In genomic region chr17:43517161-43517560, GRCh38 we compare ENCODE assay signal across 14 cellular contexts. TPM values are rescaled to one million over a fixed set of nuclear protein-coding genes. Genes with fewer than 3 reads are reported as not detected.
DNase-seq lines count a peak whose midpoint lies in the region; ATAC-seq and TF ChIP-seq lines count a peak whose summit lies in the region.
"Had no signal": no experiment of that assay in that cellular context is flagged by ENCODE, and none has a peak within 500 bp of the region (broad histone marks: within the 10 kb centered on the region; RNA-seq: fewer than 3 reads in every experiment).

No MANE protein-coding gene starts in this region.

- H3K4me1 ChIP-seq in HEK293 (ENCODE audit: control insufficient read depth, insufficient read depth, low read length) = peaks cover 15% of the 10 kb centered on the region
- peaks cover 15% of the 10 kb centered on the region for H3K4me1 ChIP-seq in psoas muscle
- H3K4me1 ChIP-seq: SJSA1 had no signal

- H3K9me3 Mint-ChIP-seq in activated CD8-positive, alpha-beta T cell treated with anti-CD3 and anti-CD28 coated beads for 36 hours = no peaks in the 10 kb centered on the region
- no peaks in the 10 kb centered on the region for H3K9me3 Mint-ChIP-seq in activated CD8-positive, alpha-beta T cell treated with anti-CD3 and anti-CD28 coated beads, Interleukin-2, amount 10 ng/mL, durations not matched to agents 7 days and 5 days (ENCODE audit: insufficient read depth)
- H3K9me3 Mint-ChIP-seq in activated naive CD8-positive, alpha-beta T cell treated with anti-CD3 and anti-CD28 coated beads, Interleukin-2, amount 50 U/mL, for 24 hours = no peaks in the 10 kb centered on the region
- H3K9me3 Mint-ChIP-seq: central memory CD8-positive, alpha-beta T cell had no signal

- H3K27ac ChIP-seq in HEK293 (ENCODE audit: extremely low read depth, low read depth, low read length) = peak overlapping the region; percentile 29; the same call in 1 of the 2 replicates
- peak overlapping the region; percentile 10 for H3K27ac ChIP-seq in psoas muscle
- H3K27ac ChIP-seq: 22Rv1, SJSA1 had no signal

- no peak overlapping the region for H3K4me3 Mint-ChIP-seq in activated CD8-positive, alpha-beta T cell treated with anti-CD3 and anti-CD28 coated beads for 36 hours
- no peak overlapping the region for H3K4me3 Mint-ChIP-seq in activated CD8-positive, alpha-beta T cell treated with anti-CD3 and anti-CD28 coated beads, Interleukin-2, amount 10 ng/mL, durations not matched to agents 7 days and 5 days
- H3K4me3 Mint-ChIP-seq in activated naive CD8-positive, alpha-beta T cell treated with anti-CD3 and anti-CD28 coated beads, Interleukin-2, amount 50 U/mL, for 24 hours = no peak overlapping the region
- H3K4me3 Mint-ChIP-seq: central memory CD8-positive, alpha-beta T cell had no signal

- intact Hi-C loops in activated CD8-positive, alpha-beta T cell treated with anti-CD3 and anti-CD28 coated beads for 36 hours (cut with micrococcal nuclease) = no loop called here
- intact Hi-C loops in psoas muscle (cut with DNase I) = no loop called here

- no peaks in the 10 kb centered on the region for H3K27me3 Mint-ChIP-seq in activated CD8-positive, alpha-beta T cell treated with anti-CD3 and anti-CD28 coated beads for 36 hours
- H3K27me3 Mint-ChIP-seq in activated CD8-positive, alpha-beta T cell treated with anti-CD3 and anti-CD28 coated beads, Interleukin-2, amount 10 ng/mL, durations not matched to agents 7 days and 5 days (ENCODE audit: low read depth) = no peaks in the 10 kb centered on the region
- no peaks in the 10 kb centered on the region for H3K27me3 Mint-ChIP-seq in activated naive CD8-positive, alpha-beta T cell treated with anti-CD3 and anti-CD28 coated beads, Interleukin-2, amount 50 U/mL, for 24 hours
- H3K27me3 Mint-ChIP-seq: central memory CD8-positive, alpha-beta T cell had no signal

- H3K36me3 ChIP-seq in HEK293 (ENCODE audit: control insufficient read depth in 2 of 2, insufficient read depth in 1 of 2, low read length in 2 of 2) = peaks cover 72 to 90% of the 10 kb centered on the region in 2 experiments
- H3K36me3 ChIP-seq in psoas muscle (ENCODE audit: insufficient read depth in 1 of 2, low read depth in 1 of 2) = peaks cover 33 to 92% of the 10 kb centered on the region in 2 donors

- CTCF ChIA-PET in activated CD8-positive, alpha-beta T cell treated with anti-CD3 and anti-CD28 coated beads for 36 hours (lab: Charles Lee) = interaction anchor here (1.3 kb wide), 1 partner anchor 60 kb away, joined by 5 read pairs; no protein-coding TSS in a partner anchor
- CTCF ChIA-PET in activated CD8-positive, alpha-beta T cell treated with anti-CD3 and anti-CD28 coated beads, Interleukin-2, amount 10 ng/mL, durations not matched to agents 7 days and 5 days (lab: Charles Lee) = interaction anchor here (1.5 kb wide), 1 partner anchor 33 kb away, joined by 9 read pairs; the partner anchor contains the start of gene DHX8
- CTCF ChIA-PET in HEK293 (lab: Yijun Ruan, JAX) = interaction anchor here (0.5 to 2.0 kb wide), 8 partner anchors 9 to 243 kb away, joined by 3 to 15 read pairs (median 4); partner anchors contain the start of gene DHX8

- H3K4me1 Mint-ChIP-seq in activated CD8-positive, alpha-beta T cell treated with anti-CD3 and anti-CD28 coated beads for 36 hours (ENCODE audit: low read depth) = peaks cover 10% of the 10 kb centered on the region
- no peaks in the 10 kb centered on the region for H3K4me1 Mint-ChIP-seq in activated CD8-positive, alpha-beta T cell treated with anti-CD3 and anti-CD28 coated beads, Interleukin-2, amount 10 ng/mL, durations not matched to agents 7 days and 5 days (ENCODE audit: low read depth)
- H3K4me1 Mint-ChIP-seq in activated naive CD8-positive, alpha-beta T cell treated with anti-CD3 and anti-CD28 coated beads, Interleukin-2, amount 50 U/mL, for 24 hours = peaks cover 7% of the 10 kb centered on the region

- no peak for TF ChIP-seq CTCF in activated CD8-positive, alpha-beta T cell treated with anti-CD3 and anti-CD28 coated beads for 36 hours (IDR thresholded peaks at IDR 0.05)
- no peak for TF ChIP-seq CTCF in HEK293 (tag by site-specific recombination; IDR thresholded peaks at IDR 0.05)
- no peak for TF ChIP-seq CTCF in psoas muscle (IDR thresholded peaks at IDR 0.05)

- H3K4me3 ChIP-seq in HEK293 (ENCODE audit: low read depth, low read length) (no peak overlapping the region), psoas muscle (no peak overlapping the region)
- H3K4me3 ChIP-seq: K562, SJSA1 had no signal

- no peak for ATAC-seq in activated CD8-positive, alpha-beta T cell treated with anti-CD3 and anti-CD28 coated beads for 36 hours
- ATAC-seq in activated CD8-positive, alpha-beta T cell treated with anti-CD3 and anti-CD28 coated beads, Interleukin-2, amount 10 ng/mL, durations not matched to agents 7 days and 5 days = no peak
- ATAC-seq in activated naive CD8-positive, alpha-beta T cell treated with anti-CD3 and anti-CD28 coated beads, Interleukin-2, amount 50 U/mL, for 24 hours = no peak
- ATAC-seq in psoas muscle (no peak), GM21367 (IDR thresholded peaks at IDR 0.05; ENCODE audit: unreplicated experiment) (no peak)
- ATAC-seq: K562 had no signal

- H3K27ac Mint-ChIP-seq in activated CD8-positive, alpha-beta T cell treated with anti-CD3 and anti-CD28 coated beads for 36 hours = peak overlapping the region; percentile 60
- no peak overlapping the region for H3K27ac Mint-ChIP-seq in activated CD8-positive, alpha-beta T cell treated with anti-CD3 and anti-CD28 coated beads, Interleukin-2, amount 10 ng/mL, durations not matched to agents 7 days and 5 days
- peak overlapping the region; percentile 22 for H3K27ac Mint-ChIP-seq in activated naive CD8-positive, alpha-beta T cell treated with anti-CD3 and anti-CD28 coated beads, Interleukin-2, amount 50 U/mL, for 24 hours

- no peaks in the 10 kb centered on the region for H3K27me3 ChIP-seq in psoas muscle (ENCODE audit: insufficient read depth in 3 of 3, low read length in 2 of 3)
- H3K27me3 ChIP-seq: SJSA1 had no signal

- no peak for DNase-seq in activated CD8-positive, alpha-beta T cell treated with anti-CD3 and anti-CD28 coated beads for 36 hours
- DNase-seq in activated CD8-positive, alpha-beta T cell treated with anti-CD3 and anti-CD28 coated beads, Interleukin-2, amount 10 ng/mL, durations not matched to agents 7 days and 5 days = no peak
- DNase-seq in activated naive CD8-positive, alpha-beta T cell treated with anti-CD3 and anti-CD28 coated beads, Interleukin-2, amount 50 U/mL, for 24 hours = no peak
- DNase-seq in psoas muscle (no peak), retina (no peak), NCI-H1436 treated with DMSO at 0.1 percent for 48 hours (lab: John Stamatoyannopoulos, UW) (no peak)
- DNase-seq: NCI-H2029, trophoblast cell had no signal

- H3K36me3 Mint-ChIP-seq in activated CD8-positive, alpha-beta T cell treated with anti-CD3 and anti-CD28 coated beads for 36 hours (ENCODE audit: low read depth) = peaks cover 57% of the 10 kb centered on the region
- H3K36me3 Mint-ChIP-seq in activated CD8-positive, alpha-beta T cell treated with anti-CD3 and anti-CD28 coated beads, Interleukin-2, amount 10 ng/mL, durations not matched to agents 7 days and 5 days (ENCODE audit: low read depth) = peaks cover 67% of the 10 kb centered on the region
- peaks cover 55% of the 10 kb centered on the region for H3K36me3 Mint-ChIP-seq in activated naive CD8-positive, alpha-beta T cell treated with anti-CD3 and anti-CD28 coated beads, Interleukin-2, amount 50 U/mL, for 24 hours (ENCODE audit: low read depth)

- POLR2A ChIA-PET in activated CD8-positive, alpha-beta T cell treated with anti-CD3 and anti-CD28 coated beads for 36 hours (lab: Charles Lee) = interaction anchor here (1.0 to 1.4 kb wide), 2 partner anchors 29 to 33 kb away, joined by 3 to 4 read pairs; partner anchors contain the start of genes DHX8 and ETV4
- POLR2A ChIA-PET in activated CD8-positive, alpha-beta T cell treated with anti-CD3 and anti-CD28 coated beads, Interleukin-2, amount 10 ng/mL, durations not matched to agents 7 days and 5 days (lab: Charles Lee) = no interaction called here
- POLR2A ChIA-PET in HEK293 (lab: Yijun Ruan, JAX) = interaction anchor here (1.3 kb wide), 1 partner anchor 14 kb away, joined by 4 read pairs; no protein-coding TSS in a partner anchor

- H3K9me3 ChIP-seq in HEK293 (ENCODE audit: control insufficient read depth, insufficient read depth, low read depth, low read length) = no peaks in the 10 kb centered on the region
- H3K9me3 ChIP-seq in psoas muscle = no peaks in the 10 kb centered on the region
- H3K9me3 ChIP-seq: SJSA1 had no signal

- WGBS in psoas muscle, 3 donors = 55 to 83% (median 72%) methylated on average over 6 of the region's 6 CpGs

TF ChIP-seq in HEK293, 187 proteins besides CTCF, POLR2A, EP300 and RAD21 (continues in another document):
- TF ChIP-seq, protein P1, sequence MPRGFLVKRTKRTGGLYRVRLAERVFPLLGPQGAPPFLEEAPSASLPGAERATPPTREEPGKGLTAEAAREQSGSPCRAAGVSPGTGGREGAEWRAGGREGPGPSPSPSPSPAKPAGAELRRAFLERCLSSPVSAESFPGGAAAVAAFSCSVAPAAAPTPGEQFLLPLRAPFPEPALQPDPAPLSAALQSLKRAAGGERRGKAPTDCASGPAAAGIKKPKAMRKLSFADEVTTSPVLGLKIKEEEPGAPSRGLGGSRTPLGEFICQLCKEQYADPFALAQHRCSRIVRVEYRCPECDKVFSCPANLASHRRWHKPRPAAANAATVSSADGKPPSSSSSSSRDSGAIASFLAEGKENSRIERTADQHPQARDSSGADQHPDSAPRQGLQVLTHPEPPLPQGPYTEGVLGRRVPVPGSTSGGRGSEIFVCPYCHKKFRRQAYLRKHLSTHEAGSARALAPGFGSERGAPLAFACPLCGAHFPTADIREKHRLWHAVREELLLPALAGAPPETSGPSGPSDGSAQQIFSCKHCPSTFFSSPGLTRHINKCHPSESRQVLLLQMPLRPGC (tag by site-specific recombination; IDR thresholded peaks at IDR 0.05) = no peak
- peak; percentile 82 for TF ChIP-seq SCRT1 (tag by site-specific recombination; IDR thresholded peaks at IDR 0.05; ENCODE audit: borderline replicate concordance)

RNA-seq across cellular contexts. Expression of gene ETV4, which starts 29.0 kb away (rescaled TPM):
- 1 to 10 TPM; 5.0 to 5.4 TPM for total RNA-seq in activated CD8-positive, alpha-beta T cell treated with anti-CD3 and anti-CD28 coated beads for 36 hours
- total RNA-seq in activated CD8-positive, alpha-beta T cell treated with anti-CD3 and anti-CD28 coated beads, Interleukin-2, amount 10 ng/mL, durations not matched to agents 7 days and 5 days = 1 to 10 TPM; 2.7 to 3.9 TPM
- under 1 TPM; 0.21 to 0.44 (median 0.27) TPM for total RNA-seq in psoas muscle
- polyA plus RNA-seq in psoas muscle = under 1 TPM; 0.25 to 0.34 (median 0.31) TPM

RNA-seq across cellular contexts. Expression of gene DHX8, which starts 33.4 kb away (rescaled TPM):
- total RNA-seq in activated CD8-positive, alpha-beta T cell treated with anti-CD3 and anti-CD28 coated beads for 36 hours = 10 to 100 TPM; 43.0 to 45.1 TPM
- 10 to 100 TPM; 52.7 to 56.4 TPM for total RNA-seq in activated CD8-positive, alpha-beta T cell treated with anti-CD3 and anti-CD28 coated beads, Interleukin-2, amount 10 ng/mL, durations not matched to agents 7 days and 5 days
- 10 to 100 TPM; 22.5 to 42.5 (median 27.9) TPM for total RNA-seq in psoas muscle
- polyA plus RNA-seq in psoas muscle = 10 to 100 TPM; 13.4 to 28.3 (median 21.7) TPM
